In genomic region chr12:90207799-90208198, GRCh38 we compare ENCODE assay signal across 15 cellular contexts.
A peak's percentile ranks its signal among the peaks of the same experiment; 100 is the strongest.
DNase-seq lines count a peak whose midpoint lies in the region; ATAC-seq and TF ChIP-seq lines count a peak whose summit lies in the region.
"Had no signal": no experiment of that assay in that cellular context is flagged by ENCODE, and none has a peak within 500 bp of the region (broad histone marks: within the 10 kb centered on the region; RNA-seq: fewer than 3 reads in every experiment).

No MANE protein-coding gene starts in this region.

- CTCF ChIA-PET in HEK293 (lab: Yijun Ruan, JAX): no interaction called here
- CTCF ChIA-PET in OCI-LY7 (lab: Charles Lee; ENCODE audit: unreplicated experiment): no interaction called here

- no peak overlapping the region for H3K27ac Mint-ChIP-seq in memory B cell
- H3K27ac Mint-ChIP-seq: CD4-positive, CD25-positive, alpha-beta regulatory T cell; HFFc6 had no signal

- TF ChIP-seq CTCF in HEK293 (tag by site-specific recombination; IDR thresholded peaks at IDR 0.05) (no peak), astrocyte of the spinal cord (IDR thresholded peaks at IDR 0.05; ENCODE audit: low read depth, low read length) (no peak), GM13976 (IDR thresholded peaks at IDR 0.05; ENCODE audit: borderline replicate concordance, control extremely low read depth, extremely low read depth, insufficient read depth, missing control alignments) (no peak), OCI-LY7 (conservative IDR thresholded peaks at IDR 0.05; ENCODE audit: low read length) (no peak)

- POLR2A ChIA-PET in HEK293 (lab: Yijun Ruan, JAX) (no interaction called here), OCI-LY7 (lab: Charles Lee) (no interaction called here)

- no peaks in the 10 kb centered on the region for H3K4me1 ChIP-seq in HEK293 (ENCODE audit: control insufficient read depth, insufficient read depth, low read length)
- no peaks in the 10 kb centered on the region for H3K4me1 ChIP-seq in OCI-LY7 (ENCODE audit: insufficient read depth, low read length, poor library complexity, severe bottlenecking)
- H3K4me1 ChIP-seq: BLaER1 treated with 17β-estradiol and CSF1 and Interleukin-3, amounts not matched to agents 10 nM and 100 nM; HAP-1 had no signal

- in situ Hi-C loops in astrocyte of the spinal cord (cut with HindIII; ENCODE audit: low sequenced_read_pairs) (no loop called here), GM13976 (cut with MboI; ENCODE audit: low sequenced_read_pairs, unreplicated experiment) (no loop called here)

- no peak overlapping the region for H3K27ac ChIP-seq in HEK293 (ENCODE audit: extremely low read depth, low read depth, low read length)
- no peak overlapping the region for H3K27ac ChIP-seq in OCI-LY7 (ENCODE audit: low read depth, low read length, poor library complexity, severe bottlenecking)
- H3K27ac ChIP-seq: BLaER1 treated with 17β-estradiol and CSF1 and Interleukin-3, amounts not matched to agents 10 nM and 100 nM had no signal

- DNase-seq in astrocyte of the spinal cord (ENCODE audit: low read depth, low spot score): peak; percentile 5
- no peak for DNase-seq in memory B cell (ENCODE audit: low spot score in 2 of 2)
- peak; percentile 90 for DNase-seq in renal cortical epithelial cell (ENCODE audit: low read depth)
- no peak for DNase-seq in GM13976 (ENCODE audit: low spot score)
- DNase-seq in OCI-LY7 (ENCODE audit: low spot score): no peak
- DNase-seq: ACHN; Calu3; CD4-positive, CD25-positive, alpha-beta regulatory T cell; DMS 273 treated with DMSO at 0.1 percent for 48 hours; HFFc6 had no signal

- no peaks in the 10 kb centered on the region for H4K20me1 ChIP-seq in OCI-LY7 (ENCODE audit: insufficient read depth, low read length)
- H4K20me1 ChIP-seq: BLaER1 treated with 17β-estradiol and CSF1 and Interleukin-3, amounts not matched to agents 10 nM and 100 nM had no signal

- H3K36me3 ChIP-seq in HEK293 (ENCODE audit: control insufficient read depth in 2 of 2, insufficient read depth in 1 of 2, low read length in 2 of 2): no peaks in the 10 kb centered on the region
- no peaks in the 10 kb centered on the region for H3K36me3 ChIP-seq in OCI-LY7 (ENCODE audit: insufficient read depth, low read length)
- H3K36me3 ChIP-seq: BLaER1 treated with 17β-estradiol and CSF1 and Interleukin-3, amounts not matched to agents 10 nM and 100 nM; HAP-1 had no signal

- intact Hi-C loops in OCI-LY7 (cut with micrococcal nuclease; ENCODE audit: unreplicated experiment): no loop called here

- H3K79me2 ChIP-seq in OCI-LY7 (ENCODE audit: insufficient read depth, low read depth, low read length): no peaks in the 10 kb centered on the region

- no peak overlapping the region for H3K4me2 ChIP-seq in OCI-LY7 (ENCODE audit: low read length)
- H3K4me2 ChIP-seq: BLaER1 treated with 17β-estradiol and CSF1 and Interleukin-3, amounts not matched to agents 10 nM and 100 nM had no signal

- no TSS peak for BruUV-seq in OCI-LY7 (replicated peaks; lab: Mats Ljungman, UMichigan)

- ATAC-seq in memory B cell (ENCODE audit: low read depth) (peak; percentile 31), HG02571 (IDR thresholded peaks at IDR 0.05; ENCODE audit: unreplicated experiment) (no peak), GM19455 (IDR thresholded peaks at IDR 0.05; ENCODE audit: unreplicated experiment) (no peak)

- peaks cover 5% of the 10 kb centered on the region for H3K4me1 Mint-ChIP-seq in memory B cell
- H3K4me1 Mint-ChIP-seq: CD4-positive, CD25-positive, alpha-beta regulatory T cell had no signal

- H2AFZ ChIP-seq in OCI-LY7 (ENCODE audit: low read length): no peak overlapping the region

- H3K36me3 Mint-ChIP-seq in memory B cell: peaks cover 7% of the 10 kb centered on the region
- H3K36me3 Mint-ChIP-seq: CD4-positive, CD25-positive, alpha-beta regulatory T cell had no signal

- no peaks in the 10 kb centered on the region for H3K9me3 ChIP-seq in HEK293 (ENCODE audit: control insufficient read depth, insufficient read depth, low read depth, low read length)
- no peaks in the 10 kb centered on the region for H3K9me3 ChIP-seq in OCI-LY7 (ENCODE audit: low read length)
- H3K9me3 ChIP-seq: HAP-1 had no signal

- H3K9me2 ChIP-seq in OCI-LY7 (ENCODE audit: insufficient read depth, low read length): no peaks in the 10 kb centered on the region

- H3K4me3 Mint-ChIP-seq in memory B cell: no peak overlapping the region
- H3K4me3 Mint-ChIP-seq: CD4-positive, CD25-positive, alpha-beta regulatory T cell; HFFc6 had no signal

- no peaks in the 10 kb centered on the region for H3K27me3 Mint-ChIP-seq in memory B cell
- H3K27me3 Mint-ChIP-seq: CD4-positive, CD25-positive, alpha-beta regulatory T cell had no signal

- peaks cover 14% of the 10 kb centered on the region for H3K9me3 Mint-ChIP-seq in memory B cell

- H3K4me3 ChIP-seq in HEK293 (ENCODE audit: low read depth, low read length) (no peak overlapping the region), astrocyte of the spinal cord (ENCODE audit: low read depth, low read length) (no peak overlapping the region), OCI-LY7 (ENCODE audit: low read depth, low read length, poor library complexity, severe bottlenecking) (no peak overlapping the region)
- H3K4me3 ChIP-seq: BLaER1 treated with 17β-estradiol and CSF1 and Interleukin-3, amounts not matched to agents 10 nM and 100 nM; HAP-1 had no signal

TF ChIP-seq in HEK293, 187 proteins besides CTCF, POLR2A, EP300 and RAD21:
- TF ChIP-seq ZNF214 (tag by site-specific recombination; IDR thresholded peaks at IDR 0.05; ENCODE audit: borderline replicate concordance) (no peak), KLF1 (tag by site-specific recombination; IDR thresholded peaks at IDR 0.05) (no peak), ZNF747 (tag by site-specific recombination; IDR thresholded peaks at IDR 0.05) (no peak), ZNF623 (tag by site-specific recombination; IDR thresholded peaks at IDR 0.05) (no peak), ZNF585B (tag by site-specific recombination; IDR thresholded peaks at IDR 0.05) (no peak)
- TF ChIP-seq, protein P1, sequence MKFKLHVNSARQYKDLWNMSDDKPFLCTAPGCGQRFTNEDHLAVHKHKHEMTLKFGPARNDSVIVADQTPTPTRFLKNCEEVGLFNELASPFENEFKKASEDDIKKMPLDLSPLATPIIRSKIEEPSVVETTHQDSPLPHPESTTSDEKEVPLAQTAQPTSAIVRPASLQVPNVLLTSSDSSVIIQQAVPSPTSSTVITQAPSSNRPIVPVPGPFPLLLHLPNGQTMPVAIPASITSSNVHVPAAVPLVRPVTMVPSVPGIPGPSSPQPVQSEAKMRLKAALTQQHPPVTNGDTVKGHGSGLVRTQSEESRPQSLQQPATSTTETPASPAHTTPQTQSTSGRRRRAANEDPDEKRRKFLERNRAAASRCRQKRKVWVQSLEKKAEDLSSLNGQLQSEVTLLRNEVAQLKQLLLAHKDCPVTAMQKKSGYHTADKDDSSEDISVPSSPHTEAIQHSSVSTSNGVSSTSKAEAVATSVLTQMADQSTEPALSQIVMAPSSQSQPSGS (tag by site-specific recombination; IDR thresholded peaks at IDR 0.05; ENCODE audit: low read depth): 0 out of 2 replicates have a peak, but pooled peaks have one; percentile 50

Comparison
In these comparisons a context has a peak if more than half of its experiments do, and no peak if none do; other contexts are left out.
1. DNase-seq: peak in astrocyte of the spinal cord (single experiment) and renal cortical epithelial cell (single experiment); none in memory B cell (0 of 2), GM13976 (single experiment) and OCI-LY7 (single experiment).